Comparison of ENCODE assay signal across 1 cellular context in genomic region chr18:68439672-68440071, GRCh38.
TF ChIP-seq lines count a peak whose summit lies in the region.

No MANE protein-coding gene starts in this region.

TF ChIP-seq in GM23338, 12 proteins besides CTCF, POLR2A, EP300 and RAD21:
- TF ChIP-seq ETS1 (IDR thresholded peaks at IDR 0.05) (no peak), NANOG (IDR thresholded peaks at IDR 0.05; ENCODE audit: borderline replicate concordance) (no peak), STAT1 (IDR thresholded peaks at IDR 0.05; ENCODE audit: unreplicated experiment) (no peak), JUNB (IDR thresholded peaks at IDR 0.05; ENCODE audit: unreplicated experiment) (no peak), ZNF331 (CRISPR knock-in tag; IDR thresholded peaks at IDR 0.05; ENCODE audit: low read depth) (no peak), CREB1 (CRISPR knock-in tag; IDR thresholded peaks at IDR 0.05; ENCODE audit: low read depth) (no peak), EZH2 (IDR thresholded peaks at IDR 0.05; ENCODE audit: low read depth, unreplicated experiment) (no peak), EZH2phosphoT487 (IDR thresholded peaks at IDR 0.05; ENCODE audit: unreplicated experiment) (no peak), REST (IDR thresholded peaks at IDR 0.05; ENCODE audit: unreplicated experiment) (no peak)
